19 cellular contexts compared by ENCODE assay signal in the genomic region with DNA sequence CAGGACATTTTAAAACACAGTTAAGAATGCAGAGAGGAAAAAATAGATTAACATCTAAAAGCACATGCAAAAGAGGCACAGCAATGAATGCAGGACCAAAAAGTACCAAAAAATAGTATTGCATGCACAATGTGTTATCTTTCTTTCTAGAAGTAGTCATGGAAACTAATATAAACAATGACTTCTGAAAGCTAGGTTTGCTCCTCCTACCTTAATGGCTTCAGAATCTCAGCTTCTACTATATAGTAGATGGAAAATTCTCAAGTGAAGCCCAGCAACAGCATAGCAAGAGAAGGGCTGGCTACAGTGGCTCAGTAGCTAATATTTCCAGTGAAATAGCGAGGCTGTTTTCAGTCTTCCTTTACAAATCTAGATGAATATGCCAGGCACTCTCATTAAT.
"Had no signal": no experiment of that assay in that cellular context is flagged by ENCODE, and none has a peak within 500 bp of the region (broad histone marks: within the 10 kb centered on the region; RNA-seq: fewer than 3 reads in every experiment).

No MANE protein-coding gene starts in this region.

- H3K4me1 Mint-ChIP-seq: nephron progenitor cell; stimulated activated memory B cell treated with anti-CD40 and anti-IgM and Interleukin-4, amounts not matched to agents 10 μg/mL and 1 μg/mL and 100 μg/mL, for 72 hours had no signal

- H3K27ac Mint-ChIP-seq: activated CD4-positive, alpha-beta memory T cell treated with anti-CD3 and anti-CD28 coated beads, Interleukin-2, amount 10 ng/mL, durations not matched to agents 7 days and 5 days; activated naive CD4-positive, alpha-beta T cell treated with anti-CD3 and anti-CD28 coated beads, Interleukin-2, amount 10 ng/mL, durations not matched to agents 7 days and 5 days; activated naive CD8-positive, alpha-beta T cell treated with anti-CD3 and anti-CD28 coated beads, Interleukin-2, amount 50 U/mL, for 24 hours; activated T-cell treated with anti-CD3 and anti-CD28 coated beads, Interleukin-2, amount 50 U/mL, for 24 hours; dendritic cell treated with granulocyte-macrophage colony-stimulating factor and Interleukin-4, amounts not matched to agents 40 ng/mL and 50 ng/mL, for 4 days; immature natural killer cell; nephron progenitor cell; stimulated activated memory B cell treated with anti-CD40 and anti-IgM and Interleukin-4, amounts not matched to agents 10 μg/mL and 1 μg/mL and 100 μg/mL, for 72 hours had no signal

- FAIRE-seq: astrocyte, endothelial cell of umbilical vein had no signal

- DNase-seq: activated CD4-positive, alpha-beta memory T cell treated with anti-CD3 and anti-CD28 coated beads, Interleukin-2, amount 10 ng/mL, durations not matched to agents 7 days and 5 days; activated CD4-positive, alpha-beta T cell treated with anti-CD3 and anti-CD28 coated beads for 4 hours; activated naive CD4-positive, alpha-beta T cell treated with anti-CD3 and anti-CD28 coated beads, Interleukin-2, amount 10 ng/mL, durations not matched to agents 7 days and 5 days; activated naive CD8-positive, alpha-beta T cell treated with anti-CD3 and anti-CD28 coated beads, Interleukin-2, amount 50 U/mL, for 24 hours; activated T-cell treated with anti-CD3 and anti-CD28 coated beads, Interleukin-2, amount 50 U/mL, for 24 hours; cerebellar nuclear complex; effector CD8-positive, alpha-beta T cell; immature natural killer cell; nephron progenitor cell; nucleus accumbens; posterior cingulate gyrus; retina; spleen; stimulated activated CD4-positive, alpha-beta T cell treated with anti-CD3 and anti-CD28 coated beads, Interleukin-4, amount 100 ng/mL, for 4 hours; upper lobe of right lung had no signal

- H3K9me3 Mint-ChIP-seq: activated CD4-positive, alpha-beta memory T cell treated with anti-CD3 and anti-CD28 coated beads, Interleukin-2, amount 10 ng/mL, durations not matched to agents 7 days and 5 days; activated naive CD4-positive, alpha-beta T cell treated with anti-CD3 and anti-CD28 coated beads, Interleukin-2, amount 10 ng/mL, durations not matched to agents 7 days and 5 days; activated naive CD8-positive, alpha-beta T cell treated with anti-CD3 and anti-CD28 coated beads, Interleukin-2, amount 50 U/mL, for 24 hours; activated T-cell treated with anti-CD3 and anti-CD28 coated beads, Interleukin-2, amount 50 U/mL, for 24 hours; dendritic cell treated with granulocyte-macrophage colony-stimulating factor and Interleukin-4, amounts not matched to agents 40 ng/mL and 50 ng/mL, for 4 days; immature natural killer cell; nephron progenitor cell; stimulated activated memory B cell treated with anti-CD40 and anti-IgM and Interleukin-4, amounts not matched to agents 10 μg/mL and 1 μg/mL and 100 μg/mL, for 72 hours had no signal

- H3K4me3 Mint-ChIP-seq: activated CD4-positive, alpha-beta memory T cell treated with anti-CD3 and anti-CD28 coated beads, Interleukin-2, amount 10 ng/mL, durations not matched to agents 7 days and 5 days; activated naive CD4-positive, alpha-beta T cell treated with anti-CD3 and anti-CD28 coated beads, Interleukin-2, amount 10 ng/mL, durations not matched to agents 7 days and 5 days; activated naive CD8-positive, alpha-beta T cell treated with anti-CD3 and anti-CD28 coated beads, Interleukin-2, amount 50 U/mL, for 24 hours; activated T-cell treated with anti-CD3 and anti-CD28 coated beads, Interleukin-2, amount 50 U/mL, for 24 hours; dendritic cell treated with granulocyte-macrophage colony-stimulating factor and Interleukin-4, amounts not matched to agents 40 ng/mL and 50 ng/mL, for 4 days; immature natural killer cell; nephron progenitor cell; stimulated activated memory B cell treated with anti-CD40 and anti-IgM and Interleukin-4, amounts not matched to agents 10 μg/mL and 1 μg/mL and 100 μg/mL, for 72 hours had no signal

- ATAC-seq: activated naive CD8-positive, alpha-beta T cell treated with anti-CD3 and anti-CD28 coated beads, Interleukin-2, amount 50 U/mL, for 24 hours; stimulated activated memory B cell treated with anti-CD40 and anti-IgM and Interleukin-4, amounts not matched to agents 10 μg/mL and 1 μg/mL and 100 μg/mL, for 72 hours; upper lobe of right lung had no signal

- H3K27me3 Mint-ChIP-seq: activated naive CD4-positive, alpha-beta T cell treated with anti-CD3 and anti-CD28 coated beads, Interleukin-2, amount 10 ng/mL, durations not matched to agents 7 days and 5 days; activated naive CD8-positive, alpha-beta T cell treated with anti-CD3 and anti-CD28 coated beads, Interleukin-2, amount 50 U/mL, for 24 hours; activated T-cell treated with anti-CD3 and anti-CD28 coated beads, Interleukin-2, amount 50 U/mL, for 24 hours; dendritic cell treated with granulocyte-macrophage colony-stimulating factor and Interleukin-4, amounts not matched to agents 40 ng/mL and 50 ng/mL, for 4 days had no signal

- H3K36me3 Mint-ChIP-seq: activated naive CD4-positive, alpha-beta T cell treated with anti-CD3 and anti-CD28 coated beads, Interleukin-2, amount 10 ng/mL, durations not matched to agents 7 days and 5 days; immature natural killer cell; stimulated activated memory B cell treated with anti-CD40 and anti-IgM and Interleukin-4, amounts not matched to agents 10 μg/mL and 1 μg/mL and 100 μg/mL, for 72 hours had no signal
